1 cellular context compared by ENCODE assay signal in the genomic region with DNA sequence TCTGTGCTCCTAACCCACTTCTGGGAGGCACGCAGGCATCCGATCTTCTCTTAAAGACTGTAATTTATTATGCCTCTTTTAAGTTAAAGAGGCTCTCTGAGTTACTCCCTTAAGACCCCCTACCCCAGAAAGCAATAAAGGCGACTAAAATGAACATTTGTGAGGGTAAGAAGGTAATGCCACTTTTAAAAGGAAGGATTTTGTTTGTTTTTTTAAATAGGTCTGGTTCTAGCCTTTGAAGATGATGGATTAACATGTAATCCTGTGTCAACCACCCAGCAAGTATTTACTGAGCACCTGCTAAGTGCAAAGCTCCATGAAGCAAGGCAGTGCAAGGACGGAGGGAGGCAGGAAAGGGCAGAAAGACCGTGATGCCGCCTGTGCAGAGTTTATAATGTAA.
TF ChIP-seq lines count a peak whose summit lies in the region.

No MANE protein-coding gene starts in this region.

TF ChIP-seq in HepG2, 621 proteins besides CTCF, POLR2A, EP300 and RAD21:
- peak; percentile 38; the same call in 1 of the 2 replicates for TF ChIP-seq TCF7 (IDR thresholded peaks at IDR 0.05; ENCODE audit: low read depth)
- TF ChIP-seq TEAD3 (CRISPR knock-in tag; optimal IDR thresholded peaks at IDR 0.05; ENCODE audit: borderline replicate concordance), result peak; percentile 14
- no peak for TF ChIP-seq ZNF350 (CRISPR knock-in tag; IDR thresholded peaks at IDR 0.05; ENCODE audit: borderline replicate concordance, low read depth)
- TF ChIP-seq, protein P1, sequence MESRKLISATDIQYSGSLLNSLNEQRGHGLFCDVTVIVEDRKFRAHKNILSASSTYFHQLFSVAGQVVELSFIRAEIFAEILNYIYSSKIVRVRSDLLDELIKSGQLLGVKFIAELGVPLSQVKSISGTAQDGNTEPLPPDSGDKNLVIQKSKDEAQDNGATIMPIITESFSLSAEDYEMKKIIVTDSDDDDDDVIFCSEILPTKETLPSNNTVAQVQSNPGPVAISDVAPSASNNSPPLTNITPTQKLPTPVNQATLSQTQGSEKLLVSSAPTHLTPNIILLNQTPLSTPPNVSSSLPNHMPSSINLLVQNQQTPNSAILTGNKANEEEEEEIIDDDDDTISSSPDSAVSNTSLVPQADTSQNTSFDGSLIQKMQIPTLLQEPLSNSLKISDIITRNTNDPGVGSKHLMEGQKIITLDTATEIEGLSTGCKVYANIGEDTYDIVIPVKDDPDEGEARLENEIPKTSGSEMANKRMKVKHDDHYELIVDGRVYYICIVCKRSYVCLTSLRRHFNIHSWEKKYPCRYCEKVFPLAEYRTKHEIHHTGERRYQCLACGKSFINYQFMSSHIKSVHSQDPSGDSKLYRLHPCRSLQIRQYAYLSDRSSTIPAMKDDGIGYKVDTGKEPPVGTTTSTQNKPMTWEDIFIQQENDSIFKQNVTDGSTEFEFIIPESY (CRISPR knock-in tag; IDR thresholded peaks at IDR 0.05), result peak; percentile 45; the same call in 1 of the 2 replicates
- TF ChIP-seq, protein P2, sequence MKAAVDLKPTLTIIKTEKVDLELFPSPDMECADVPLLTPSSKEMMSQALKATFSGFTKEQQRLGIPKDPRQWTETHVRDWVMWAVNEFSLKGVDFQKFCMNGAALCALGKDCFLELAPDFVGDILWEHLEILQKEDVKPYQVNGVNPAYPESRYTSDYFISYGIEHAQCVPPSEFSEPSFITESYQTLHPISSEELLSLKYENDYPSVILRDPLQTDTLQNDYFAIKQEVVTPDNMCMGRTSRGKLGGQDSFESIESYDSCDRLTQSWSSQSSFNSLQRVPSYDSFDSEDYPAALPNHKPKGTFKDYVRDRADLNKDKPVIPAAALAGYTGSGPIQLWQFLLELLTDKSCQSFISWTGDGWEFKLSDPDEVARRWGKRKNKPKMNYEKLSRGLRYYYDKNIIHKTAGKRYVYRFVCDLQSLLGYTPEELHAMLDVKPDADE (CRISPR knock-in tag; IDR thresholded peaks at IDR 0.05), result no peak
- no peak for TF ChIP-seq KDM5B (CRISPR knock-in tag; IDR thresholded peaks at IDR 0.05; ENCODE audit: borderline replicate concordance)
